1 cellular context compared by ENCODE assay signal in genomic region chr2:111618577-111618930, GRCh38.
TF ChIP-seq lines count a peak whose summit lies in the region.

No MANE protein-coding gene starts in this region.

TF ChIP-seq in A549, 52 proteins besides CTCF, POLR2A, EP300 and RAD21 (continued from another document):
- TF ChIP-seq HMGXB4 (CRISPR knock-in tag; IDR thresholded peaks at IDR 0.05; ENCODE audit: borderline replicate concordance) (no peak), FOXS1 (CRISPR knock-in tag; IDR thresholded peaks at IDR 0.05) (no peak), HOXB13 (CRISPR knock-in tag; IDR thresholded peaks at IDR 0.05; ENCODE audit: low read depth) (no peak), MAX (IDR thresholded peaks at IDR 0.05) (no peak), REST (IDR thresholded peaks at IDR 0.05) (no peak), CHD4 (IDR thresholded peaks at IDR 0.05; ENCODE audit: borderline replicate concordance) (no peak), PHF8 (IDR thresholded peaks at IDR 0.05; ENCODE audit: borderline replicate concordance, low read depth) (no peak), CBX2 (IDR thresholded peaks at IDR 0.05; ENCODE audit: borderline replicate concordance, low read depth) (no peak), E2F6 (IDR thresholded peaks at IDR 0.05; ENCODE audit: borderline replicate concordance, low read depth) (no peak), RNF2 (IDR thresholded peaks at IDR 0.05; ENCODE audit: borderline replicate concordance, low read depth) (no peak), EHF (CRISPR knock-in tag; IDR thresholded peaks at IDR 0.05) (no peak), JUN (IDR thresholded peaks at IDR 0.05) (no peak), ZC3H11A (IDR thresholded peaks at IDR 0.05) (no peak), HOXB5 (CRISPR knock-in tag; IDR thresholded peaks at IDR 0.05) (no peak), TFCP2L1 (CRISPR knock-in tag; IDR thresholded peaks at IDR 0.05) (no peak), SREBF2 (IDR thresholded peaks at IDR 0.05) (no peak)
